8 cellular contexts compared by ENCODE assay signal in the genomic region with DNA sequence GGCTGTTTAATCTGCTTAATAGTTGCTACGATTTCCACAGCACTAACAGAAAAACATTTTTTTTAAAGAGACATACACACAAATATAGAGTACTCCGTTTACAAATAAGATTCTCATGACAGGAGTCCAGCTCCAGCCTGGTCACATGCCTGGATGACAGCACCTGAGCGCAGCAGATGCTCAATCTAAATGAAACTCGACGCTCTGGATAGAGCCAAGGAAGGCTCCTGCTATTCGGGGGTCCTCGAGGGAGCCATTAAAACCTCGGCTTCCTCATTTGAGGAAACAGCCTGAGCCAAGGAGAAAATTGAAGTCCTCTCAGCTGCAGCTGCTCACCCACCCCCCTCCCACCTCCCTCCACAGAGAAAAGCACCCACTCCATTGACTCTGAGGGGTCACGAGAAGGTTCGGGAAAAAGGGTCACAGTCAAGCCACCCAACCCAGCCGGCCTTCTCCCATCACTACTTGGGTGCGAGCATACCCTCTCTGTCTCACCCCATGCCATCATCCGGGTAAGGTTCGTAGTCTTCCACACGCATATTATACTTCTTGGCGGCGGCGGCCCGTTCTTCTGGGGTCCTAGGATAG. TPM values are rescaled to one million over a fixed set of nuclear protein-coding genes. Genes with fewer than 3 reads are reported as not detected.
A peak's percentile ranks its signal among the peaks of the same experiment; 100 is the strongest.
DNase-seq lines count a peak whose midpoint lies in the region; ATAC-seq and TF ChIP-seq lines count a peak whose summit lies in the region.

No MANE protein-coding gene starts in this region.

- no peak for DNase-seq in activated naive CD8-positive, alpha-beta T cell treated with anti-CD3 and anti-CD28 coated beads, Interleukin-2, amount 50 U/mL, for 24 hours
- DNase-seq in immature natural killer cell (no peak), stomach (no peak), AML-193 (lab: John Stamatoyannopoulos, UW) (no peak), glomerular visceral epithelial cell (ENCODE audit: extremely low spot score) (no peak), GM10266 (ENCODE audit: extremely low spot score) (no peak)

- no peaks in the 10 kb centered on the region for H3K9me3 Mint-ChIP-seq in activated naive CD8-positive, alpha-beta T cell treated with anti-CD3 and anti-CD28 coated beads, Interleukin-2, amount 50 U/mL, for 24 hours
- no peaks in the 10 kb centered on the region for H3K9me3 Mint-ChIP-seq in immature natural killer cell

- H3K4me1 ChIP-seq in DOHH2 (ENCODE audit: control insufficient read depth, low read length) (peaks cover 21% of the 10 kb centered on the region), stomach (peaks cover 10 to 31% (median 25%) of the 10 kb centered on the region in 4 donors)

- H3K27ac ChIP-seq in DOHH2 (ENCODE audit: low read depth, low read length) (peak overlapping the region; percentile 39), stomach (peak overlapping the region; percentile 68 to 90 (median 84))

- peaks cover 45% of the 10 kb centered on the region for H3K4me1 Mint-ChIP-seq in activated naive CD8-positive, alpha-beta T cell treated with anti-CD3 and anti-CD28 coated beads, Interleukin-2, amount 50 U/mL, for 24 hours
- peaks cover 30 to 47% of the 10 kb centered on the region in 2 donors for H3K4me1 Mint-ChIP-seq in immature natural killer cell

- peak; percentile 26 for ATAC-seq in HG03442 (IDR thresholded peaks at IDR 0.05; ENCODE audit: unreplicated experiment)
- no peak for ATAC-seq in activated naive CD8-positive, alpha-beta T cell treated with anti-CD3 and anti-CD28 coated beads, Interleukin-2, amount 50 U/mL, for 24 hours

- no peak for TF ChIP-seq POLR2A in stomach (IDR thresholded peaks at IDR 0.05)

- TF ChIP-seq CTCF in DOHH2 (IDR thresholded peaks at IDR 0.05; ENCODE audit: low read depth, low read length, poor library complexity, severe bottlenecking), result no peak
- TF ChIP-seq CTCF in stomach (IDR thresholded peaks at IDR 0.05), result no peak
- no peak for TF ChIP-seq CTCF in GM10266 (IDR thresholded peaks at IDR 0.05; ENCODE audit: control insufficient read depth, insufficient read depth, low read depth, missing control alignments)

- no peak for TF ChIP-seq EP300 in stomach (IDR thresholded peaks at IDR 0.05)

- peaks cover 5% of the 10 kb centered on the region; the same call in 1 of the 2 replicates for H4K20me1 ChIP-seq in DOHH2 (ENCODE audit: control insufficient read depth, insufficient read depth, low read depth, low read length)

- H3K4me3 ChIP-seq in DOHH2 (ENCODE audit: low read length), result peak overlapping the region; percentile 89
- H3K4me3 ChIP-seq in stomach, result peak overlapping the region; percentile 82 to 100 (median 90)

- H3K9me2 ChIP-seq in DOHH2 (replicated peaks; ENCODE audit: control insufficient read depth, low read length), result no peaks in the 10 kb centered on the region

- H3K4me3 Mint-ChIP-seq in activated naive CD8-positive, alpha-beta T cell treated with anti-CD3 and anti-CD28 coated beads, Interleukin-2, amount 50 U/mL, for 24 hours, result peak overlapping the region; percentile 88
- H3K4me3 Mint-ChIP-seq in immature natural killer cell, result peak overlapping the region; percentile 97 to 100 (median 100)

- no peaks in the 10 kb centered on the region for H3K27me3 ChIP-seq in DOHH2 (ENCODE audit: control insufficient read depth, low read length)
- H3K27me3 ChIP-seq in stomach, result no peaks in the 10 kb centered on the region

- peaks cover 57% of the 10 kb centered on the region for H3K36me3 ChIP-seq in DOHH2 (ENCODE audit: control insufficient read depth, low read length)
- H3K36me3 ChIP-seq in stomach, result peaks cover 33 to 37% (median 36%) of the 10 kb centered on the region in 4 donors

- WGBS in stomach, 5 donors, result 1 to 2% (median 1%) methylated on average over 19 of the region's 19 CpGs

- H3K27me3 Mint-ChIP-seq in activated naive CD8-positive, alpha-beta T cell treated with anti-CD3 and anti-CD28 coated beads, Interleukin-2, amount 50 U/mL, for 24 hours, result no peaks in the 10 kb centered on the region
- peaks cover 8 to 15% (median 12%) of the 10 kb centered on the region in 3 donors for H3K27me3 Mint-ChIP-seq in immature natural killer cell (ENCODE audit: low read depth in 3 of 3)

- H3K27ac Mint-ChIP-seq in activated naive CD8-positive, alpha-beta T cell treated with anti-CD3 and anti-CD28 coated beads, Interleukin-2, amount 50 U/mL, for 24 hours, result peak overlapping the region; percentile 91
- peak overlapping the region; percentile 93 to 100 (median 98) for H3K27ac Mint-ChIP-seq in immature natural killer cell

- intact Hi-C loops in stomach (cut with DNase I; ENCODE audit: low total_unique reads), result no loop called here

- H3K9me3 ChIP-seq in DOHH2 (ENCODE audit: control insufficient read depth, insufficient read depth, low read length), result no peaks in the 10 kb centered on the region
- no peaks in the 10 kb centered on the region for H3K9me3 ChIP-seq in stomach

- H3K4me2 ChIP-seq in DOHH2 (ENCODE audit: low read length), result peak overlapping the region; percentile 84

- H3F3A ChIP-seq in DOHH2 (ENCODE audit: control insufficient read depth, insufficient read depth), result peaks cover 6% of the 10 kb centered on the region

- peaks cover 39% of the 10 kb centered on the region for H3K79me2 ChIP-seq in DOHH2 (ENCODE audit: control insufficient read depth, low read length)

- H3K36me3 Mint-ChIP-seq in activated naive CD8-positive, alpha-beta T cell treated with anti-CD3 and anti-CD28 coated beads, Interleukin-2, amount 50 U/mL, for 24 hours (ENCODE audit: low read depth), result peaks cover 36% of the 10 kb centered on the region
- H3K36me3 Mint-ChIP-seq in immature natural killer cell, result peaks cover 4 to 19% (median 18%) of the 10 kb centered on the region in 3 donors

RNA-seq across cellular contexts. Expression of gene NDUFB8, which starts 0.7 kb away (rescaled TPM):
- polyA plus RNA-seq in immature natural killer cell (100 to 1,000 TPM; 419 to 713 (median 668) TPM), stomach (100 to 1,000 TPM; 317 to 362 (median 334) TPM)
- total RNA-seq in stomach, result 100 to 1,000 TPM in 2 of 5 donors, 10 to 100 TPM in 3; 33.0 to 174 (median 77.9) TPM

RNA-seq across cellular contexts. Expression of gene HIF1AN, which starts 6.8 kb away (rescaled TPM):
- polyA plus RNA-seq in immature natural killer cell (10 to 100 TPM; 26.0 to 41.2 (median 33.3) TPM), stomach (1 to 10 TPM; 3.2 to 5.9 (median 3.6) TPM)
- 10 to 100 TPM in 2 of 5 donors, 1 to 10 TPM in 3; 4.7 to 19.6 (median 8.5) TPM for total RNA-seq in stomach

RNA-seq across cellular contexts. Expression of gene SEC31B, which starts 9.3 kb away (rescaled TPM):
- polyA plus RNA-seq in immature natural killer cell, result under 1 TPM in 2 of 3 donors, not detected in 1; 0.18 to 0.57 TPM
- total RNA-seq in stomach, result 10 to 100 TPM in 3 of 5 donors, 1 to 10 TPM in 2; 6.2 to 47.4 (median 25.4) TPM
- 1 to 10 TPM in 2 of 3 donors, under 1 TPM in 1; 0.68 to 8.3 (median 1.4) TPM for polyA plus RNA-seq in stomach
